1 cellular context compared by ENCODE assay signal in genomic region chr13:40626566-40626965, GRCh38.
TF ChIP-seq lines count a peak whose summit lies in the region.

No MANE protein-coding gene starts in this region.

TF ChIP-seq in GM12878, 131 proteins besides CTCF, POLR2A, EP300 and RAD21:
- TF ChIP-seq BHLHE40 (IDR thresholded peaks at IDR 0.05; ENCODE audit: borderline replicate concordance in 1 of 2, low read depth in 2 of 2, low read length in 1 of 2) = 0 out of 4 replicates have a peak, but pooled peaks of 1 of the 2 experiments have one; percentile 7
- no peak for TF ChIP-seq SKIL (IDR thresholded peaks at IDR 0.05; ENCODE audit: low read depth, poor library complexity, severe bottlenecking)
TF ChIP-seq in GM12878: peak in this region for 1.
